Comparison of ENCODE assay signal across 19 cellular contexts in genomic region chr10:90394306-90394705, GRCh38.
A peak's percentile ranks its signal among the peaks of the same experiment; 100 is the strongest.
DNase-seq lines count a peak whose midpoint lies in the region; ATAC-seq and TF ChIP-seq lines count a peak whose summit lies in the region.
"Had no signal": no experiment of that assay in that cellular context is flagged by ENCODE, and none has a peak within 500 bp of the region (broad histone marks: within the 10 kb centered on the region; RNA-seq: fewer than 3 reads in every experiment).

No MANE protein-coding gene starts in this region.

- H3K27ac ChIP-seq in iPS DF 6.9 (ENCODE audit: low read length) (no peak overlapping the region), spleen (no peak overlapping the region)
- H3K27ac ChIP-seq: GM23248 had no signal

- no peak for TF ChIP-seq CTCF in mesothelial cell of epicardium (IDR thresholded peaks at IDR 0.05; ENCODE audit: unreplicated experiment)
- TF ChIP-seq CTCF in spleen (IDR thresholded peaks at IDR 0.05 in 8 of 11, conservative IDR thresholded peaks at IDR 0.05 in 3 of 11), result no peak

- DNase-seq in H7 (peak; percentile 31), NT2/D1 (ENCODE audit: low read depth, low spot score) (peak; percentile 16), iPS DF 6.9 (ENCODE audit: low read depth, low spot score) (peak; percentile 4), mesothelial cell of epicardium (ENCODE audit: low spot score in 2 of 2, unreplicated experiment in 2 of 2) (no peak), activated gamma-delta T cell treated with Interleukin-2 at 50 U/mL for 16 hours (no peak), spleen (no peak), amniotic stem cell (lab: John Stamatoyannopoulos, UW) (no peak)
- DNase-seq: 8988T, ACHN, GM23248, KBM-7, NCI-H1694, NCI-H2029 treated with DMSO at 0.1 percent for 48 hours, NCI-H446 treated with DMSO at 0.1 percent for 48 hours, NCI-H526, SHP77 treated with DMSO at 0.1 percent for 48 hours had no signal

- H3K9me3 ChIP-seq in NT2/D1 (ENCODE audit: insufficient read depth, low read length), result no peaks in the 10 kb centered on the region
- no peaks in the 10 kb centered on the region for H3K9me3 ChIP-seq in iPS DF 6.9 (ENCODE audit: control insufficient read depth, insufficient read depth, low read length)
- no peaks in the 10 kb centered on the region for H3K9me3 ChIP-seq in spleen

- no peaks in the 10 kb centered on the region for H3K27me3 ChIP-seq in H7 (ENCODE audit: control insufficient read depth, insufficient read depth, low read length)
- no peaks in the 10 kb centered on the region for H3K27me3 ChIP-seq in NT2/D1 (ENCODE audit: insufficient read depth, insufficient read length)
- H3K27me3 ChIP-seq in iPS DF 6.9 (ENCODE audit: control insufficient read depth, insufficient read depth, low read length), result no peaks in the 10 kb centered on the region
- no peaks in the 10 kb centered on the region for H3K27me3 ChIP-seq in spleen (replicated peaks in 1 of 7)

- H3K36me3 Mint-ChIP-seq in mesothelial cell of epicardium, result no peaks in the 10 kb centered on the region

- no peak for TF ChIP-seq POLR2A in spleen (IDR thresholded peaks at IDR 0.05)

- H3K4me1 ChIP-seq in NT2/D1 (ENCODE audit: insufficient read depth, insufficient read length) (no peaks in the 10 kb centered on the region), iPS DF 6.9 (ENCODE audit: control insufficient read depth, insufficient read depth, low read length) (no peaks in the 10 kb centered on the region), spleen (no peaks in the 10 kb centered on the region)

- H3K4me3 ChIP-seq in H7 (ENCODE audit: insufficient read depth, low read depth, low read length), result no peak overlapping the region
- H3K4me3 ChIP-seq in NT2/D1 (ENCODE audit: insufficient read length, low read depth), result no peak overlapping the region
- no peak overlapping the region for H3K4me3 ChIP-seq in iPS DF 6.9 (ENCODE audit: low read length)
- H3K4me3 ChIP-seq in spleen, result no peak overlapping the region
- H3K4me3 ChIP-seq: GM23248 had no signal

- no CpG with 5 or more reads among the region's 2 CpGs for WGBS in iPS DF 6.9 (ENCODE audit: insufficient coverage, insufficient read length)
- 69 to 86% (median 74%) methylated on average over 2 of the region's 2 CpGs for WGBS in spleen, 5 donors

- H3K27me3 Mint-ChIP-seq in mesothelial cell of epicardium (ENCODE audit: low read depth), result no peaks in the 10 kb centered on the region

- H3K4me1 Mint-ChIP-seq in mesothelial cell of epicardium, result peaks cover 21% of the 10 kb centered on the region

- ATAC-seq in HG02973 (IDR thresholded peaks at IDR 0.05; ENCODE audit: unreplicated experiment), result no peak
- ATAC-seq: HCT116, Panc1 had no signal

- no peak overlapping the region for H3K4me3 Mint-ChIP-seq in mesothelial cell of epicardium

- H3K36me3 ChIP-seq in H7 (replicated peaks; ENCODE audit: control insufficient read depth, insufficient read depth, low read length) (no peaks in the 10 kb centered on the region), NT2/D1 (ENCODE audit: insufficient read depth, insufficient read length, low read length) (no peaks in the 10 kb centered on the region), iPS DF 6.9 (ENCODE audit: control insufficient read depth, insufficient read depth, low read length) (no peaks in the 10 kb centered on the region), spleen (no peaks in the 10 kb centered on the region)

- intact Hi-C loops in spleen (cut with DNase I; ENCODE audit: low total_unique reads), result no loop called here

- H3K9me3 Mint-ChIP-seq in mesothelial cell of epicardium, result no peaks in the 10 kb centered on the region

- no peak overlapping the region for H3K9ac ChIP-seq in NT2/D1 (ENCODE audit: insufficient read length, low read depth)
- H3K9ac ChIP-seq: GM23248 had no signal

- H3K27ac Mint-ChIP-seq in mesothelial cell of epicardium, result peak overlapping the region; percentile 13

Comparison
In these comparisons a context has a peak if more than half of its experiments do, and no peak if none do; other contexts are left out.
1. DNase-seq: peak in H7 (single experiment), NT2/D1 (single experiment) and iPS DF 6.9 (single experiment); none in mesothelial cell of epicardium (0 of 2), activated gamma-delta T cell treated with Interleukin-2 at 50 U/mL for 16 hours (single experiment), spleen (single experiment) and amniotic stem cell (single experiment).